35 cellular contexts compared by ENCODE assay signal in the genomic region with DNA sequence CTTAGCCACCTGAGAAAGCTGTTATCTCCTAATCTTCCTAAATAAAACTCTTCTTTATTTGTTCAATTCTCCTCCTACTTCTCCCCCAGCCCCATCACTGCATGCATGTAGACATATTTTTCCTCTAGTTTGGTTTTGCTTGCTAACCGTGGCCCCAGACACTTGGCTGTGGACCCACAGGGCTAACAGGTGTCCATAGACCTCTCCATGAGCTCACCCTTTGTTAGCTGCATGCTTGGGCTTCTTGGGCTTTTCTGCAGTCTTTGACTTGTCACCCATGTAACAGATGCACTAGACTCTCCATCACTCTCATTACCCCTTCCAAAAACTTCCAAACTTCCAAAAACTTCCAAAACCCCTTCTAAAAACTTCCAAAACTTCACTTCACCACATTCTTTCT.
"Had no signal": no experiment of that assay in that cellular context is flagged by ENCODE, and none has a peak within 500 bp of the region (broad histone marks: within the 10 kb centered on the region; RNA-seq: fewer than 3 reads in every experiment).

No MANE protein-coding gene starts in this region.

- H3K36me3 Mint-ChIP-seq: activated CD4-positive, alpha-beta memory T cell treated with anti-CD3 and anti-CD28 coated beads for 36 hours; activated naive CD4-positive, alpha-beta T cell treated with anti-CD3 and anti-CD28 coated beads, Interleukin-2, amount 50 U/mL, for 72 hours; activated naive CD8-positive, alpha-beta T cell treated with anti-CD3 and anti-CD28 coated beads for 36 hours had no signal

- H3K4me3 Mint-ChIP-seq: activated B cell treated with CpG ODN at 0.5 μM for 24 hours; activated CD4-positive, alpha-beta memory T cell treated with anti-CD3 and anti-CD28 coated beads for 36 hours; activated CD4-positive, alpha-beta T cell treated with anti-CD3 and anti-CD28 coated beads, Interleukin-2, amount 10 ng/mL, durations not matched to agents 24 days and 14 days; activated CD8-positive, alpha-beta T cell treated with anti-CD3 and anti-CD28 coated beads for 36 hours; activated naive CD4-positive, alpha-beta T cell treated with anti-CD3 and anti-CD28 coated beads for 36 hours; activated naive CD8-positive, alpha-beta T cell treated with anti-CD3 and anti-CD28 coated beads for 36 hours; activated T-cell treated with anti-CD3 and anti-CD28 coated beads, Interleukin-2, amount 50 U/mL, for 4 hours; activated T-cell treated with anti-CD3 and anti-CD28 coated beads, Interleukin-2, amount 50 U/mL, for 72 hours; activated T-helper 1 cell treated with anti-CD3 and anti-CD28 coated beads, Interleukin-12 subunit alpha, Interleukin-12 subunit beta, Interleukin-2, Interleukin-4 antibody, amounts not matched to agents 30 ng/mL and 10 ng/mL and 1 ng/mL, durations not matched to agents 14 hours and 24 hours and 36 hours; activated T-helper 17 cell treated with anti-CD3 and anti-CD28 coated beads, Interleukin-2, amount 50 U/mL, for 72 hours; T-helper 1 cell treated with Interleukin-12 subunit alpha and Interleukin-12 subunit beta and Interleukin-4 antibody, amounts not matched to agents 30 μg/mL and 1 μg/mL, for 36 hours; T-helper 2 cell treated with Interferon-gamma antibody and Interleukin-4, amounts not matched to agents 5 μg/mL and 100 μg/mL, for 36 hours had no signal

- H3K27ac Mint-ChIP-seq: activated B cell treated with CpG ODN at 0.5 μM for 24 hours; activated CD4-positive, alpha-beta memory T cell treated with anti-CD3 and anti-CD28 coated beads for 36 hours; activated CD4-positive, alpha-beta T cell treated with anti-CD3 and anti-CD28 coated beads, Interleukin-2, amount 10 ng/mL, durations not matched to agents 24 days and 14 days; activated CD8-positive, alpha-beta T cell treated with anti-CD3 and anti-CD28 coated beads for 36 hours; activated naive CD4-positive, alpha-beta T cell treated with anti-CD3 and anti-CD28 coated beads for 36 hours; activated naive CD4-positive, alpha-beta T cell treated with anti-CD3 and anti-CD28 coated beads, Interleukin-2, amount 50 U/mL, for 72 hours; activated naive CD8-positive, alpha-beta T cell treated with anti-CD3 and anti-CD28 coated beads for 36 hours; activated T-cell treated with anti-CD3 and anti-CD28 coated beads, Interleukin-2, amount 50 U/mL, for 72 hours; activated T-helper 1 cell treated with anti-CD3 and anti-CD28 coated beads, Interleukin-12 subunit alpha, Interleukin-12 subunit beta, Interleukin-2, Interleukin-4 antibody, amounts not matched to agents 30 ng/mL and 10 ng/mL and 1 ng/mL, durations not matched to agents 14 hours and 24 hours and 36 hours; activated T-helper 17 cell treated with anti-CD3 and anti-CD28 coated beads, Interleukin-2, amount 50 U/mL, for 72 hours; T-helper 1 cell treated with Interleukin-12 subunit alpha and Interleukin-12 subunit beta and Interleukin-4 antibody, amounts not matched to agents 30 μg/mL and 1 μg/mL, for 36 hours; T-helper 2 cell treated with Interferon-gamma antibody and Interleukin-4, amounts not matched to agents 5 μg/mL and 100 μg/mL, for 36 hours had no signal

- H3K27me3 Mint-ChIP-seq: activated B cell treated with CpG ODN at 0.5 μM for 24 hours; activated CD4-positive, alpha-beta T cell treated with anti-CD3 and anti-CD28 coated beads, Interleukin-2, amount 10 ng/mL, durations not matched to agents 24 days and 14 days had no signal

- H3K9me3 Mint-ChIP-seq: activated B cell treated with CpG ODN at 0.5 μM for 24 hours; activated CD4-positive, alpha-beta memory T cell treated with anti-CD3 and anti-CD28 coated beads for 36 hours; activated CD4-positive, alpha-beta T cell treated with anti-CD3 and anti-CD28 coated beads, Interleukin-2, amount 10 ng/mL, durations not matched to agents 24 days and 14 days; activated CD8-positive, alpha-beta T cell treated with anti-CD3 and anti-CD28 coated beads for 36 hours; activated naive CD4-positive, alpha-beta T cell treated with anti-CD3 and anti-CD28 coated beads for 36 hours; activated naive CD4-positive, alpha-beta T cell treated with anti-CD3 and anti-CD28 coated beads, Interleukin-2, amount 50 U/mL, for 72 hours; activated naive CD8-positive, alpha-beta T cell treated with anti-CD3 and anti-CD28 coated beads for 36 hours; activated T-cell treated with anti-CD3 and anti-CD28 coated beads, Interleukin-2, amount 50 U/mL, for 4 hours; activated T-cell treated with anti-CD3 and anti-CD28 coated beads, Interleukin-2, amount 50 U/mL, for 72 hours; activated T-helper 1 cell treated with anti-CD3 and anti-CD28 coated beads, Interleukin-12 subunit alpha, Interleukin-12 subunit beta, Interleukin-2, Interleukin-4 antibody, amounts not matched to agents 30 ng/mL and 10 ng/mL and 1 ng/mL, durations not matched to agents 14 hours and 24 hours and 36 hours; activated T-helper 17 cell treated with anti-CD3 and anti-CD28 coated beads, Interleukin-2, amount 50 U/mL, for 72 hours; T-helper 1 cell treated with Interleukin-12 subunit alpha and Interleukin-12 subunit beta and Interleukin-4 antibody, amounts not matched to agents 30 μg/mL and 1 μg/mL, for 36 hours; T-helper 2 cell treated with Interferon-gamma antibody and Interleukin-4, amounts not matched to agents 5 μg/mL and 100 μg/mL, for 36 hours had no signal

- H3K9me3 ChIP-seq: adrenal gland, body of pancreas, breast epithelium had no signal

- H3K27me3 ChIP-seq: adrenal gland, body of pancreas, brain microvascular endothelial cell, breast epithelium had no signal

- H3K4me1 Mint-ChIP-seq: activated B cell treated with CpG ODN at 0.5 μM for 24 hours; activated CD4-positive, alpha-beta T cell treated with anti-CD3 and anti-CD28 coated beads, Interleukin-2, amount 10 ng/mL, durations not matched to agents 24 days and 14 days; activated naive CD8-positive, alpha-beta T cell treated with anti-CD3 and anti-CD28 coated beads for 36 hours; activated T-helper 17 cell treated with anti-CD3 and anti-CD28 coated beads, Interleukin-2, amount 50 U/mL, for 72 hours had no signal

- ATAC-seq: activated CD8-positive, alpha-beta T cell treated with anti-CD3 and anti-CD28 coated beads for 36 hours; activated naive CD4-positive, alpha-beta T cell treated with anti-CD3 and anti-CD28 coated beads, Interleukin-2, amount 50 U/mL, for 72 hours; activated T-cell treated with anti-CD3 and anti-CD28 coated beads, Interleukin-2, amount 50 U/mL, for 4 hours; activated T-cell treated with anti-CD3 and anti-CD28 coated beads, Interleukin-2, amount 50 U/mL, for 72 hours; activated T-helper 17 cell treated with anti-CD3 and anti-CD28 coated beads, Interleukin-2, amount 50 U/mL, for 72 hours; body of pancreas had no signal

- DNase-seq: activated B cell treated with CpG ODN at 0.5 μM for 24 hours; activated CD4-positive, alpha-beta memory T cell treated with anti-CD3 and anti-CD28 coated beads for 36 hours; activated CD4-positive, alpha-beta T cell treated with anti-CD3 and anti-CD28 coated beads for 4 hours; activated CD4-positive, alpha-beta T cell treated with anti-CD3 and anti-CD28 coated beads, Interleukin-2, amount 10 ng/mL, durations not matched to agents 24 days and 14 days; activated CD4-positive, alpha-beta T cell treated with anti-CD3 and anti-CD28 coated beads, Interleukin-2, amount 50 U/mL, for 1 hour; activated CD4-positive, alpha-beta T cell treated with anti-CD3 and anti-CD28 coated beads, Interleukin-2, amount 50 U/mL, for 4 hours; activated CD4-positive, CD25-positive, alpha-beta regulatory T cell treated with anti-CD3 and anti-CD28 coated beads, Interleukin-2, amount 50 U/mL, for 72 hours; activated CD8-positive, alpha-beta memory T cell treated with anti-CD3 and anti-CD28 coated beads, Interleukin-2, amount 50 U/mL, for 4 hours; activated CD8-positive, alpha-beta T cell treated with anti-CD3 and anti-CD28 coated beads for 36 hours; activated effector memory CD4-positive, alpha-beta T cell treated with anti-CD3 and anti-CD28 coated beads, Interleukin-2, amount 50 U/mL, for 16 hours; activated gamma-delta T cell treated with Interleukin-2 at 50 U/mL for 16 hours; activated naive CD4-positive, alpha-beta T cell; activated naive CD4-positive, alpha-beta T cell treated with anti-CD3 and anti-CD28 coated beads for 36 hours; activated naive CD4-positive, alpha-beta T cell treated with anti-CD3 and anti-CD28 coated beads, Interleukin-2, amount 50 U/mL, for 16 hours; activated naive CD8-positive, alpha-beta T cell treated with anti-CD3 and anti-CD28 coated beads for 36 hours; activated T-cell treated with anti-CD3 and anti-CD28 coated beads for 4 hours; activated T-cell treated with anti-CD3 and anti-CD28 coated beads, Interleukin-2, amount 50 U/mL, for 1 hour; activated T-cell treated with anti-CD3 and anti-CD28 coated beads, Interleukin-2, amount 50 U/mL, for 4 hours; activated T-cell treated with anti-CD3 and anti-CD28 coated beads, Interleukin-2, amount 50 U/mL, for 72 hours; adrenal gland; amniotic stem cell; aorta; body of pancreas; brain microvascular endothelial cell; central memory CD4-positive, alpha-beta T cell; T-helper 1 cell; T-helper 2 cell; T-helper 9 cell had no signal

- H3K4me1 ChIP-seq: adrenal gland, breast epithelium had no signal

- H3K4me3 ChIP-seq: adrenal gland, body of pancreas, breast epithelium had no signal

- H3K27ac ChIP-seq: adrenal gland, body of pancreas, brain microvascular endothelial cell, breast epithelium, VCaP had no signal

- H3K36me3 ChIP-seq: adrenal gland, brain microvascular endothelial cell, breast epithelium had no signal
